Comparison of ENCODE assay signal across 8 cellular contexts in genomic region chr15:74835312-74835823, GRCh38. TPM values are rescaled to one million over a fixed set of nuclear protein-coding genes. Genes with fewer than 3 reads are reported as not detected.
A peak's percentile ranks its signal among the peaks of the same experiment; 100 is the strongest.
DNase-seq lines count a peak whose midpoint lies in the region; ATAC-seq and TF ChIP-seq lines count a peak whose summit lies in the region.

No MANE protein-coding gene starts in this region.

- H3K4me1 ChIP-seq in breast epithelium: no peaks in the 10 kb centered on the region

- ATAC-seq in GM19455 (IDR thresholded peaks at IDR 0.05; ENCODE audit: unreplicated experiment) (no peak), GM21367 (IDR thresholded peaks at IDR 0.05; ENCODE audit: unreplicated experiment) (no peak)

- no peaks in the 10 kb centered on the region for H3K27me3 ChIP-seq in breast epithelium
- no peaks in the 10 kb centered on the region for H3K27me3 ChIP-seq in kidney epithelial cell (ENCODE audit: control insufficient read depth, insufficient read depth, low read length)

- no peaks in the 10 kb centered on the region for H3K36me3 ChIP-seq in breast epithelium
- no peaks in the 10 kb centered on the region for H3K36me3 ChIP-seq in kidney epithelial cell (ENCODE audit: control insufficient read depth, insufficient read depth, low read length)

- intact Hi-C loops in breast epithelium (cut with DNase I; ENCODE audit: low total_unique reads): no loop called here

- no peak for TF ChIP-seq POLR2A in breast epithelium (IDR thresholded peaks at IDR 0.05)

- H3K27ac ChIP-seq in breast epithelium: no peak overlapping the region

- H3K4me3 ChIP-seq in breast epithelium (no peak overlapping the region), kidney epithelial cell (ENCODE audit: low read depth, low read length) (no peak overlapping the region)

- DNase-seq in D341Med (ENCODE audit: low spot score) (peak; percentile 87), HuH-7 (ENCODE audit: low spot score) (peak; percentile 99), SW480 (ENCODE audit: low spot score) (peak; percentile 83), breast epithelium (ENCODE audit: low spot score in 2 of 2) (no peak), kidney epithelial cell (ENCODE audit: low read depth) (no peak)
- DNase-seq in stimulated activated CD8-positive, alpha-beta memory T cell treated with anti-CD3 and anti-CD28 coated beads, Interleukin-4, amount 100 ng/mL, for 24 hours (ENCODE audit: low read depth): peak; percentile 32

- TF ChIP-seq CTCF in breast epithelium (IDR thresholded peaks at IDR 0.05) (peak; percentile 43 to 63 (median 57)), kidney epithelial cell (IDR thresholded peaks at IDR 0.05; ENCODE audit: insufficient read depth, low read length, poor library complexity, severe bottlenecking) (peak; percentile 90)

- H3K9me3 ChIP-seq in breast epithelium: no peaks in the 10 kb centered on the region

RNA-seq across cellular contexts. Expression of gene ULK3, which starts 7.6 kb away (rescaled TPM):
- total RNA-seq in breast epithelium (10 to 100 TPM; 28.3 to 48.8 (median 48.0) TPM), kidney epithelial cell (24.0 and 32.0 TPM in 2 replicates)

RNA-seq across cellular contexts. Expression of gene CPLX3, which starts 8.9 kb away (rescaled TPM):
- total RNA-seq in breast epithelium: under 1 TPM in 1 of 3 donors, not detected in 2; 0.66 TPM
- not detected in 2 replicates for total RNA-seq in kidney epithelial cell

RNA-seq across cellular contexts. Expression of gene LMAN1L, which starts 22.7 kb away (rescaled TPM):
- total RNA-seq in breast epithelium (under 1 TPM in 1 of 3 donors, not detected in 2; 0.15 TPM), kidney epithelial cell (not detected in 2 replicates)

RNA-seq across cellular contexts. Expression of gene SCAMP2, which starts 37.8 kb away (rescaled TPM):
- total RNA-seq in breast epithelium (10 to 100 TPM; 49.5 to 71.4 (median 69.4) TPM), kidney epithelial cell (93.4 and 107 TPM in 2 replicates)

RNA-seq across cellular contexts. Expression of gene CSK, which starts 53.5 kb away (rescaled TPM):
- total RNA-seq in breast epithelium: 10 to 100 TPM; 18.7 to 26.2 (median 18.7) TPM
- 48.0 and 51.0 TPM in 2 replicates for total RNA-seq in kidney epithelial cell

Comparison
In these comparisons a context has a peak if more than half of its experiments do, and no peak if none do; other contexts are left out.
1. DNase-seq: peak in D341Med (single experiment), HuH-7 (single experiment), SW480 (single experiment) and stimulated activated CD8-positive, alpha-beta memory T cell treated with anti-CD3 and anti-CD28 coated beads, Interleukin-4, amount 100 ng/mL, for 24 hours (single experiment); none in breast epithelium (0 of 2) and kidney epithelial cell (single experiment).